In the genomic region with DNA sequence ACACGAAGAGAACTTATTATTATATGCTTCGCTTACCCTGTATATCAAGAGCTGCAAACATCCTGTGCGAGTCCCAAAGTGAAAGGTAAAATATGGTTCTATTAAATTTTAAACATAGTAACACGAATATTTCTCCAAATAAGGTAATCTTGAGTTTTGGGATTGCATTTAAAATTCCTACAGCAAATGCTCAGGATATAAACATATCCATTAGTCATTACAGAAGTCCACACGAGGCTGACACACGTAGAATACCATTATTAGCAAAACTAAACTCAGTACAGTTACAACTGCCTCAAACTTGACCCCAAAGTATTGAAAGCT, we compare ENCODE assay signal across 8 cellular contexts. TPM values are rescaled to one million over a fixed set of nuclear protein-coding genes. Genes with fewer than 3 reads are reported as not detected.
DNase-seq lines count a peak whose midpoint lies in the region; ATAC-seq and TF ChIP-seq lines count a peak whose summit lies in the region.

No MANE protein-coding gene starts in this region.

- H3K27ac Mint-ChIP-seq in Caco-2 (ENCODE audit: unreplicated experiment), result peak overlapping the region; percentile 94
- peak overlapping the region; percentile 99 for H3K27ac Mint-ChIP-seq in T-helper 17 cell

- no peaks in the 10 kb centered on the region for H3K27me3 Mint-ChIP-seq in Caco-2 (ENCODE audit: insufficient read depth, unreplicated experiment)
- H3K27me3 Mint-ChIP-seq in T-helper 17 cell, result no peaks in the 10 kb centered on the region

- H3K36me3 Mint-ChIP-seq in Caco-2 (ENCODE audit: insufficient read depth, unreplicated experiment), result peaks cover 6% of the 10 kb centered on the region
- H3K36me3 Mint-ChIP-seq in T-helper 17 cell (ENCODE audit: low read depth), result peaks cover 14% of the 10 kb centered on the region

- in situ Hi-C loops in KBM-7 (cut with MboI; ENCODE audit: low pct_unique_long_range_greater_than_20kb, low sequenced_read_pairs), result no loop called here

- DNase-seq in Caco-2 (no peak), HFF-Myc (ENCODE audit: extremely low read depth, low read depth) (no peak), T-helper 17 cell (no peak), tibial nerve (ENCODE audit: low spot score in 2 of 2) (no peak), KBM-7 (no peak), AG20443 (ENCODE audit: low spot score) (no peak)
- no peak for DNase-seq in NK-92 treated with Interleukin-12 subunit alpha and Interleukin-12 subunit beta, amount 100 ng/mL, for 24 hours (lab: John Stamatoyannopoulos, UW)

- 37 to 41% methylated on average over 6 of the region's 6 CpGs for WGBS in tibial nerve, 2 donors

- H3K4me1 ChIP-seq in Caco-2 (0 out of 2 replicates have a peak, but pooled peaks cover 4% of the 10 kb centered on the region), iPS-20b (ENCODE audit: insufficient read depth, low read length) (peaks cover 2% of the 10 kb centered on the region; the same call in 1 of the 2 replicates), tibial nerve (peaks cover 0 to 40% (median 11%) of the 10 kb centered on the region in 4 donors)

- TF ChIP-seq CTCF in Caco-2 (IDR thresholded peaks at IDR 0.05; ENCODE audit: insufficient read depth in 1 of 2, low read depth in 1 of 2, low read length in 1 of 2, severe bottlenecking in 1 of 2, unreplicated experiment in 1 of 2), result no peak
- TF ChIP-seq CTCF in HFF-Myc (IDR thresholded peaks at IDR 0.05; ENCODE audit: low read depth, low read length, missing control alignments), result no peak
- TF ChIP-seq CTCF in tibial nerve (IDR thresholded peaks at IDR 0.05), result no peak

- no peaks in the 10 kb centered on the region for H3K36me3 ChIP-seq in Caco-2 (ENCODE audit: control insufficient read depth, insufficient read depth, low read length)
- H3K36me3 ChIP-seq in iPS-20b (ENCODE audit: insufficient read depth, low read depth, low read length), result no peaks in the 10 kb centered on the region
- H3K36me3 ChIP-seq in tibial nerve, result peaks cover 0 to 10% (median 0%) of the 10 kb centered on the region in 3 donors

- H3K4me1 Mint-ChIP-seq in Caco-2 (ENCODE audit: low read depth, unreplicated experiment) (peaks cover 23% of the 10 kb centered on the region), T-helper 17 cell (peaks cover 33% of the 10 kb centered on the region)

- no peak for TF ChIP-seq EP300 in tibial nerve (IDR thresholded peaks at IDR 0.05)

- H3K27me3 ChIP-seq in Caco-2 (replicated peaks; ENCODE audit: control insufficient read depth, insufficient read depth, low read length) (no peaks in the 10 kb centered on the region), iPS-20b (ENCODE audit: insufficient read depth, low read length) (no peaks in the 10 kb centered on the region), tibial nerve (no peaks in the 10 kb centered on the region)

- no peaks in the 10 kb centered on the region for H3K9me3 Mint-ChIP-seq in Caco-2 (ENCODE audit: unreplicated experiment)

- H3K9me3 ChIP-seq in Caco-2 (no peaks in the 10 kb centered on the region), T-helper 17 cell (ENCODE audit: control insufficient read depth, low read length, poor library complexity, severe bottlenecking) (no peaks in the 10 kb centered on the region), iPS-20b (ENCODE audit: insufficient read depth, low read depth, low read length) (no peaks in the 10 kb centered on the region), tibial nerve (no peaks in the 10 kb centered on the region)

- H3K4me3 Mint-ChIP-seq in Caco-2 (ENCODE audit: unreplicated experiment) (peak overlapping the region; percentile 96), T-helper 17 cell (peak overlapping the region; percentile 99)

- H3K4me3 ChIP-seq in Caco-2 (ENCODE audit: low read depth, low read length) (peak overlapping the region; percentile 75), HFF-Myc (replicated peaks; ENCODE audit: low read depth, low read length) (peak overlapping the region; percentile 72), iPS-20b (ENCODE audit: low read length) (peak overlapping the region; percentile 80; the same call in 1 of the 2 replicates), tibial nerve (peak overlapping the region; percentile 55 to 84 (median 66))

- POLR2A ChIA-PET in Caco-2 (lab: Charles Lee), result interaction anchor here (0.5 to 1.0 kb wide), 2 partner anchors 9 to 13 kb away, joined by 3 to 4 read pairs; no protein-coding TSS in a partner anchor

- no TSS peak for BruUV-seq in Caco-2 (replicated peaks; lab: Mats Ljungman, UMichigan)

- no peak for ATAC-seq in T-helper 17 cell

- peak overlapping the region; percentile 83; the same call in 1 of the 2 replicates for H3K9ac ChIP-seq in iPS-20b (ENCODE audit: low read depth, low read length)

- TF ChIP-seq POLR2A in tibial nerve (IDR thresholded peaks at IDR 0.05), result no peak

- intact Hi-C loops in Caco-2 (cut with micrococcal nuclease; ENCODE audit: unreplicated experiment), result loop anchor here (5.0 to 10.0 kb wide), 3 partner anchors 141 to 826 kb away; a partner anchor contains a TSS

- CTCF ChIA-PET in Caco-2 (lab: Charles Lee), result no interaction called here

- H3K27ac ChIP-seq in iPS-20b (ENCODE audit: low read length) (no peak overlapping the region), tibial nerve (peak overlapping the region; percentile 79 to 97 (median 88))

RNA-seq across cellular contexts. Expression of a gene that starts 0.3 kb away (rescaled TPM):
- total RNA-seq in Caco-2 (2022), result 20.4 and 27.1 TPM in 2 replicates
- 10 to 100 TPM in 1 of 2 donors, 1 to 10 TPM in 1; 7.9 to 16.0 TPM for total RNA-seq in T-helper 17 cell
- total RNA-seq in tibial nerve, result 10 to 100 TPM; 19.2 to 52.2 (median 22.1) TPM
